In the genomic region with DNA sequence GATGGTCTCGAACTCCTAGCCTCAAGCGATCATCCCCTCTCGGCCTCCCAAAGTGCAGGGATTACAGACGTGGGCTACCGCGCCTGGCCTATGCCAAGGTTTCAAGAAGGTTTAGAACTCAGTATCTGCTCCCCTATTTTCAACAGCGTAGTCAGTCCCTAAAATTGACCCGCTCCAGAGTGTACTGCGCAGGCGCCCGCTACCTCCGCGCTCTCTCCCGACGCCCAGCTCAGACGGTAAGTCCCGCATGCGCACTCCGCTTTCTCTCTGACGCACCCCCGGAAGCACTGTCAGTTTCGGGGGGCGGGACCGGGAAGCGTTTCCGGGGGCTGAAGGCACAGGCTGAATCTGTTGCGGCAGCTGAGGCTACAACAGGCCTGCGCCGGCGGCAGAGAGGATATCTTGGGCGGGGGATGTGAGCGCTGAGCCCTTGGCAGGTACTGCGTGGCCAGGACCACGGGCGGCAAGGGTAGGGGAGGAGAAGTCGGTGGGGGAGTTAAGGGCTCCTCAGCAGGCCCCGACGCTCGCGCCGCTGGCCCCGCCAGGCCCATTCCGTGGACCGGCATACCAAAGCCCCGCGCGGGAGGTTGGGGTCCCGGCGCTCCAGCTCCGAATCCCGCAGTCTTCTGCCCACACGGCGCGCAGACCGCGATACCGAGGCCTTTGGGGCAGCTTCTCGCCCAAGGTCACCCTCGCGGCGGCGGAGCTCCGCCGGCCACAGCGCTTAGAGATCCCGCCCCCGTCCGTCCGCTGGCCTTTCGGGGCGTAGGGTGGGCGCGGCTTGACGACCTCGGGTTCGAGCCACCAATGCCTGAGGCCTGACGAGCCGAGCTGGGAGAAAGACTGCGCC, we compare ENCODE assay signal across 8 cellular contexts. TPM values are rescaled to one million over a fixed set of nuclear protein-coding genes. Genes with fewer than 3 reads are reported as not detected.
A peak's percentile ranks its signal among the peaks of the same experiment; 100 is the strongest.
DNase-seq lines count a peak whose midpoint lies in the region; ATAC-seq and TF ChIP-seq lines count a peak whose summit lies in the region.

Gene ZBTB43, plus strand, starts transcription at position 345 of the 850 bp plus-strand sequence. CDS start 27,470 bp downstream, outside the sequence.

- H3K4me1 Mint-ChIP-seq in activated CD4-positive, alpha-beta T cell treated with anti-CD3 and anti-CD28 coated beads, Interleukin-2, amount 10 ng/mL, durations not matched to agents 24 days and 14 days = peaks cover 31% of the 10 kb centered on the region

- H3K9ac ChIP-seq in colonic mucosa (ENCODE audit: low read depth in 2 of 2, low read length in 2 of 2) = peak within 1 kb of the TSS; percentile 75 to 97

- POLR2A ChIA-PET in BJ (lab: Charles Lee) = interaction anchor here (0.9 kb wide), 1 partner anchor 10 kb away, joined by 5 read pairs; no protein-coding TSS in a partner anchor

- intact Hi-C loops in activated CD4-positive, alpha-beta T cell treated with anti-CD3 and anti-CD28 coated beads, Interleukin-2, amount 10 ng/mL, durations not matched to agents 24 days and 14 days (cut with micrococcal nuclease) = loop anchor here (1.0 to 2.0 kb wide), 2 partner anchors 56 to 82 kb away; partner anchors contain the start of gene ZBTB34
- intact Hi-C loops in colonic mucosa (cut with DNase I) = no loop called here

- H3K4me3 ChIP-seq in BJ (ENCODE audit: low read depth, low read length) = peak within 1 kb of the TSS; percentile 91
- peak within 1 kb of the TSS; percentile 73 for H3K4me3 ChIP-seq in colonic mucosa

- peak; percentile 81 for ATAC-seq in GM19324 (IDR thresholded peaks at IDR 0.05; ENCODE audit: low FRiP score, unreplicated experiment)
- peak; percentile 73 for ATAC-seq in HG03460 (IDR thresholded peaks at IDR 0.05; ENCODE audit: unreplicated experiment)

- TF ChIP-seq CTCF in BJ (IDR thresholded peaks at IDR 0.05; ENCODE audit: insufficient read depth, low read depth, low read length) (no peak), colonic mucosa (IDR thresholded peaks at IDR 0.05) (no peak)

- DNase-seq in BJ (ENCODE audit: low read depth) (peak; percentile 72), NCI-H69 (lab: John Stamatoyannopoulos, UW) (peak; percentile 98), colonic mucosa (peak; percentile 98)
- peak; percentile 100 for DNase-seq in activated CD4-positive, alpha-beta T cell treated with anti-CD3 and anti-CD28 coated beads, Interleukin-2, amount 10 ng/mL, durations not matched to agents 24 days and 14 days
- peak; percentile 97 to 98 (median 98) for DNase-seq in stimulated activated CD4-positive, alpha-beta T cell treated with anti-CD3 and anti-CD28 coated beads, Interleukin-1b, Interleukin-23, amount 100 ng/mL, for 24 hours (ENCODE audit: low read depth in 4 of 4, low spot score in 1 of 4)

- H3K9me3 ChIP-seq in colonic mucosa = no peaks in the 10 kb centered on the region

- H3K4me3 Mint-ChIP-seq in activated CD4-positive, alpha-beta T cell treated with anti-CD3 and anti-CD28 coated beads, Interleukin-2, amount 10 ng/mL, durations not matched to agents 24 days and 14 days = peak within 1 kb of the TSS; percentile 94

- H3K27me3 ChIP-seq in BJ (ENCODE audit: control insufficient read depth, insufficient read depth, low read length) = no peaks in the 10 kb centered on the region
- no peaks in the 10 kb centered on the region for H3K27me3 ChIP-seq in colonic mucosa
- no peaks in the 10 kb centered on the region for H3K27me3 ChIP-seq in layer of hippocampus (ENCODE audit: control insufficient read depth, insufficient read depth, low read length)

- H3K9me3 Mint-ChIP-seq in activated CD4-positive, alpha-beta T cell treated with anti-CD3 and anti-CD28 coated beads, Interleukin-2, amount 10 ng/mL, durations not matched to agents 24 days and 14 days = peaks cover 8% of the 10 kb centered on the region

- peaks cover 6% of the 10 kb centered on the region for H3K4me1 ChIP-seq in colonic mucosa

- peaks cover 2% of the 10 kb centered on the region for H3K27me3 Mint-ChIP-seq in activated CD4-positive, alpha-beta T cell treated with anti-CD3 and anti-CD28 coated beads, Interleukin-2, amount 10 ng/mL, durations not matched to agents 24 days and 14 days

- H3K36me3 ChIP-seq in BJ (ENCODE audit: control insufficient read depth, insufficient read depth, low read length) = 0 out of 2 replicates have a peak, but pooled peaks cover 2% of the 10 kb centered on the region
- H3K36me3 ChIP-seq in colonic mucosa = no peaks in the 10 kb centered on the region

- H3K36me3 Mint-ChIP-seq in activated CD4-positive, alpha-beta T cell treated with anti-CD3 and anti-CD28 coated beads, Interleukin-2, amount 10 ng/mL, durations not matched to agents 24 days and 14 days (ENCODE audit: low read depth) = peaks cover 13% of the 10 kb centered on the region

- H3K27ac ChIP-seq in colonic mucosa (peak within 1 kb of the TSS; percentile 73), layer of hippocampus (ENCODE audit: low read depth, low read length) (peak within 1 kb of the TSS; percentile 63)

- H3K27ac Mint-ChIP-seq in activated CD4-positive, alpha-beta T cell treated with anti-CD3 and anti-CD28 coated beads, Interleukin-2, amount 10 ng/mL, durations not matched to agents 24 days and 14 days = peak within 1 kb of the TSS; percentile 98

- CTCF ChIA-PET in BJ (lab: Yijun Ruan, JAX) = interaction anchor here (0.9 to 1.7 kb wide), 6 partner anchors 16 to 314 kb away, joined by 3 to 5 read pairs (median 4); no protein-coding TSS in a partner anchor

RNA-seq across cellular contexts. Expression of gene ZBTB43, which starts in this region (rescaled TPM):
- 4.6 and 9.6 TPM in 2 replicates for polyA plus RNA-seq in BJ (2011; rRNA removed)
- polyA minus RNA-seq in BJ (2011; rRNA and poly(A)+ RNA removed) = 4.0 and 4.3 TPM in 2 replicates
- 10.6 and 18.8 TPM in 2 replicates for total RNA-seq in activated CD4-positive, alpha-beta T cell treated with anti-CD3 and anti-CD28 coated beads, Interleukin-2, amount 10 ng/mL, durations not matched to agents 24 days and 14 days
- 10 to 100 TPM; 16.3 to 18.5 TPM for total RNA-seq in colonic mucosa

Comparison
In these comparisons a context has a peak if more than half of its experiments do, and no peak if none do; other contexts are left out.
1. Peak in every context shown above with its lines: DNase-seq, ATAC-seq, H3K4me3 ChIP-seq and H3K27ac ChIP-seq.